ENCODE assay signal across 32 cellular contexts in the genomic region with DNA sequence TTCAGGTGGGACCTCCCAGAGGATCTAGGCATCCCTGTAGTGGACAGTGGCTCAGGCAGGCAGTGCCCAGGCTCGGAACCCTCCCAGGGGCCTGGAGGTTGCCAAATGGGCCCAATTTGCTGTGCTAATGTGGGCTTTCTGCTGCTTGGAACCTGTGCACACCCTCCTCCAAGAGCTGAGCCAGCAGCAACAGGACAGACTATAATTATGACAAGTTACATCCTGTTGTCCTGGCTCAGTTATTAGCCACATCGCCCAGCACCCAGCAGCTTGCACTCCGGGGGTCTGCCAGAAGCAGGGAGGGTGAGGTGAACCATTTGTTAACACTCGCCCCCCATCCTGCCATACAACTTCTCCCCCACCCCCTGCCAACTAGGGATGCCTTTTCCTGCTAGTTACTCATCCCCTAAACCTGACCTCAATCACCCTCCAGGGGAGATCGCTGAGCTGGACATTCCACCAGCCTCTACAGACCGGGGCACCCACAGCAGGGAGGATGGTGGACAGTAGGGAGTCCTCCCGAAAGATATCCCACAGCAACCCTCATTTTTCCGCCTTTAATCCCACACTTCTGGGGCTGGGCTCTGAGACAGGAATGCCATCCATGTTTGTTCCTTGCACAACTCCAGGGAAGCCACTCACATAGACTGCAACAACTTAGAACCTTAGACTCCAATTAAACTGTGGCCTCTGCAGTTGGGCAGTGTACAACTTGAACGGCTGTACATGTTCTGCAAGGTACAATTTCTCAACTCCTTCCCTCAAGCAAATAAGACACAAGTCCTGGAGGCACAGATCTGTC. TPM values are rescaled to one million over a fixed set of nuclear protein-coding genes. Genes with fewer than 3 reads are reported as not detected.
DNase-seq lines count a peak whose midpoint lies in the region; ATAC-seq, FAIRE-seq and TF ChIP-seq lines count a peak whose summit lies in the region.
"Had no signal": no experiment of that assay in that cellular context is flagged by ENCODE, and none has a peak within 500 bp of the region (broad histone marks: within the 10 kb centered on the region; RNA-seq: fewer than 3 reads in every experiment).

No MANE protein-coding gene starts in this region.

- no peaks in the 10 kb centered on the region for H3K9me3 Mint-ChIP-seq in activated CD8-positive, alpha-beta memory T cell treated with anti-CD3 and anti-CD28 coated beads, Interleukin-2, amount 10 ng/mL, durations not matched to agents 7 days and 5 days (ENCODE audit: low read depth)
- H3K9me3 Mint-ChIP-seq: activated naive CD8-positive, alpha-beta T cell treated with anti-CD3 and anti-CD28 coated beads for 36 hours had no signal

- peak overlapping the region; percentile 17; the same call in 1 of the 3 replicates for H3K4me2 ChIP-seq in A549
- H3K4me2 ChIP-seq: KMS-11, PC-9 had no signal

- ATAC-seq in A549 = peak; percentile 51 to 66; a peak in 5 of 6 replicates
- no peak for ATAC-seq in activated CD8-positive, alpha-beta memory T cell treated with anti-CD3 and anti-CD28 coated beads, Interleukin-2, amount 10 ng/mL, durations not matched to agents 7 days and 5 days
- ATAC-seq: stimulated activated naive CD8-positive, alpha-beta T cell treated with anti-CD3 and anti-CD28 coated beads, Interleukin-15, amount 100 ng/mL, for 72 hours had no signal

- H3K36me3 ChIP-seq in SK-N-MC (ENCODE audit: insufficient read depth, low read length) (no peaks in the 10 kb centered on the region), esophagus muscularis mucosa (no peaks in the 10 kb centered on the region)
- H3K36me3 ChIP-seq: esophagus squamous epithelium, tibial artery had no signal

- H3K27ac ChIP-seq in A549 (peak overlapping the region in 1 of 2 experiments; percentile 25; a peak in 2 of 6 replicates), SK-N-MC (peak overlapping the region; percentile 67; the same call in 1 of the 2 replicates), esophagus muscularis mucosa (replicated peaks in 1 of 4) (no peak overlapping the region)
- H3K27ac ChIP-seq: C4-2B, esophagus squamous epithelium, KMS-11, PC-9, tibial artery, VCaP had no signal

- TF ChIP-seq EP300 in A549 (IDR thresholded peaks at IDR 0.05) (no peak), esophagus muscularis mucosa (IDR thresholded peaks at IDR 0.05) (no peak)

- no peaks in the 10 kb centered on the region for H3K27me3 Mint-ChIP-seq in activated CD8-positive, alpha-beta memory T cell treated with anti-CD3 and anti-CD28 coated beads, Interleukin-2, amount 10 ng/mL, durations not matched to agents 7 days and 5 days
- H3K27me3 Mint-ChIP-seq: activated naive CD8-positive, alpha-beta T cell treated with anti-CD3 and anti-CD28 coated beads for 36 hours; stimulated activated naive CD8-positive, alpha-beta T cell treated with anti-CD3 and anti-CD28 coated beads, Interleukin-15, amount 100 ng/mL, for 72 hours had no signal

- no peaks in the 10 kb centered on the region for H3K27me3 ChIP-seq in esophagus muscularis mucosa
- H3K27me3 ChIP-seq: esophagus squamous epithelium, tibial artery had no signal

- WGBS in A549 (ENCODE audit: missing lambda C conversion rate) = 54% methylated on average over 8 of the region's 9 CpGs
- WGBS in esophagus muscularis mucosa = 71% methylated on average over 9 of the region's 9 CpGs

- CTCF ChIA-PET in A549 (lab: Yijun Ruan, JAX) = interaction anchor here (1.0 to 1.7 kb wide), 2 partner anchors 19 to 52 kb away, joined by 3 to 5 read pairs; no protein-coding TSS in a partner anchor
- CTCF ChIA-PET in activated CD8-positive, alpha-beta memory T cell treated with anti-CD3 and anti-CD28 coated beads, Interleukin-2, amount 10 ng/mL, durations not matched to agents 7 days and 5 days (lab: Charles Lee) = no interaction called here

- no peak overlapping the region for H3K27ac Mint-ChIP-seq in activated CD8-positive, alpha-beta memory T cell treated with anti-CD3 and anti-CD28 coated beads, Interleukin-2, amount 10 ng/mL, durations not matched to agents 7 days and 5 days
- H3K27ac Mint-ChIP-seq: activated naive CD8-positive, alpha-beta T cell treated with anti-CD3 and anti-CD28 coated beads for 36 hours; stimulated activated naive CD8-positive, alpha-beta T cell treated with anti-CD3 and anti-CD28 coated beads, Interleukin-15, amount 100 ng/mL, for 72 hours had no signal

- H3K4me1 ChIP-seq in A549 (0 out of 3 replicates have a peak, but pooled peaks cover 15% of the 10 kb centered on the region), esophagus muscularis mucosa (no peaks in the 10 kb centered on the region)

- no peak overlapping the region for H3K4me3 ChIP-seq in A549
- no peak overlapping the region for H3K4me3 ChIP-seq in SK-N-MC
- no peak overlapping the region for H3K4me3 ChIP-seq in esophagus muscularis mucosa
- H3K4me3 ChIP-seq: esophagus squamous epithelium, PC-9, tibial artery had no signal

- TF ChIP-seq CTCF in A549 (IDR thresholded peaks at IDR 0.05) (no peak), esophagus muscularis mucosa (IDR thresholded peaks at IDR 0.05) (no peak)

- no peaks in the 10 kb centered on the region for H3K36me3 Mint-ChIP-seq in activated CD8-positive, alpha-beta memory T cell treated with anti-CD3 and anti-CD28 coated beads, Interleukin-2, amount 10 ng/mL, durations not matched to agents 7 days and 5 days
- H3K36me3 Mint-ChIP-seq: activated naive CD8-positive, alpha-beta T cell treated with anti-CD3 and anti-CD28 coated beads for 36 hours had no signal

- FAIRE-seq in A549 (lab: Jason Lieb, UNC) = no peak
- no peak for FAIRE-seq in H54 (lab: Jason Lieb, UNC)

- TF ChIP-seq POLR2A in A549 (IDR thresholded peaks at IDR 0.05; ENCODE audit: low read length) (no peak), H54 (IDR thresholded peaks at IDR 0.05; ENCODE audit: low read depth, low read length) (no peak), esophagus muscularis mucosa (IDR thresholded peaks at IDR 0.05; ENCODE audit: low read depth) (no peak)

- no peak overlapping the region for H3K4me3 Mint-ChIP-seq in activated CD8-positive, alpha-beta memory T cell treated with anti-CD3 and anti-CD28 coated beads, Interleukin-2, amount 10 ng/mL, durations not matched to agents 7 days and 5 days
- H3K4me3 Mint-ChIP-seq: activated naive CD8-positive, alpha-beta T cell treated with anti-CD3 and anti-CD28 coated beads for 36 hours; stimulated activated naive CD8-positive, alpha-beta T cell treated with anti-CD3 and anti-CD28 coated beads, Interleukin-15, amount 100 ng/mL, for 72 hours had no signal

- intact Hi-C loops in esophagus muscularis mucosa (cut with DNase I) = no loop called here

- H3K4me1 Mint-ChIP-seq in activated CD8-positive, alpha-beta memory T cell treated with anti-CD3 and anti-CD28 coated beads, Interleukin-2, amount 10 ng/mL, durations not matched to agents 7 days and 5 days = no peaks in the 10 kb centered on the region
- H3K4me1 Mint-ChIP-seq: activated naive CD8-positive, alpha-beta T cell treated with anti-CD3 and anti-CD28 coated beads for 36 hours; stimulated activated naive CD8-positive, alpha-beta T cell treated with anti-CD3 and anti-CD28 coated beads, Interleukin-15, amount 100 ng/mL, for 72 hours had no signal

- POLR2A ChIA-PET in A549 (lab: Yijun Ruan, JAX) = no interaction called here

- H3K9me3 ChIP-seq in A549 = no peaks in the 10 kb centered on the region
- no peaks in the 10 kb centered on the region for H3K9me3 ChIP-seq in SK-N-MC (ENCODE audit: low read depth, low read length)
- peaks cover 0 to 7% (median 0%) of the 10 kb centered on the region in 4 donors for H3K9me3 ChIP-seq in esophagus muscularis mucosa

- H3K9ac ChIP-seq in SK-N-MC (ENCODE audit: insufficient read length) = no peak overlapping the region
- H3K9ac ChIP-seq: KMS-11 had no signal

- TF ChIP-seq RAD21 in A549 (conservative IDR thresholded peaks at IDR 0.05 in 1 of 2, IDR thresholded peaks at IDR 0.05 in 1 of 2) = no peak

- no peak for DNase-seq in A549 (ENCODE audit: low read depth in 1 of 2, low spot score in 1 of 2)
- peak; percentile 80 for DNase-seq in H54 (ENCODE audit: insufficient read length, low spot score)
- DNase-seq in SK-N-MC (ENCODE audit: low read depth, low spot score) = no peak
- peak; percentile 13 for DNase-seq in myocyte (ENCODE audit: low read depth)
- DNase-seq in esophagus muscularis mucosa (ENCODE audit: extremely low spot score) = no peak
- no peak for DNase-seq in foreskin melanocyte
- DNase-seq in central memory CD4-positive, alpha-beta T cell = no peak
- no peak for DNase-seq in activated CD8-positive, alpha-beta memory T cell treated with anti-CD3 and anti-CD28 coated beads, Interleukin-2, amount 10 ng/mL, durations not matched to agents 7 days and 5 days
- DNase-seq: activated CD4-positive, alpha-beta T cell treated with anti-CD3 and anti-CD28 coated beads, Interleukin-2, amount 50 U/mL, for 1 hour; activated CD8-positive, alpha-beta memory T cell treated with anti-CD3 and anti-CD28 coated beads, Interleukin-2, amount 50 U/mL, for 4 hours; activated naive CD8-positive, alpha-beta T cell treated with anti-CD3 and anti-CD28 coated beads for 36 hours; cerebellar nuclear complex; DMS 273 treated with DMSO at 0.1 percent for 48 hours; effector CD8-positive, alpha-beta T cell; esophagus squamous epithelium; GF-D8; NCI-H1092; NCI-H2029 treated with DMSO at 0.1 percent for 48 hours; NCI-H226; NCI-H82; occipital lobe; PC-9; retina; stimulated activated CD4-positive, alpha-beta T cell treated with anti-CD3 and anti-CD28 coated beads, Interleukin-4, amount 100 ng/mL, for 24 hours; stimulated activated naive CD8-positive, alpha-beta T cell treated with anti-CD3 and anti-CD28 coated beads, Interleukin-15, amount 100 ng/mL, for 72 hours; T-helper 2 cell; tibial artery had no signal

TF ChIP-seq in A549, 52 proteins besides CTCF, POLR2A, EP300 and RAD21:
- TF ChIP-seq BHLHE40 (IDR thresholded peaks at IDR 0.05; ENCODE audit: low read depth, low read length) (no peak), SMC3 (IDR thresholded peaks at IDR 0.05) (no peak), HOXA7 (CRISPR knock-in tag; IDR thresholded peaks at IDR 0.05) (no peak), MAZ (IDR thresholded peaks at IDR 0.05; ENCODE audit: borderline replicate concordance, low read depth, low read length) (no peak), ZC3H11A (IDR thresholded peaks at IDR 0.05) (no peak), HDAC2 (IDR thresholded peaks at IDR 0.05) (no peak)

RNA-seq across cellular contexts. Expression of a gene that starts 7.9 kb away (rescaled TPM):
- polyA plus RNA-seq in A549 (2011; rRNA removed) (not detected in 2 replicates), A549 (2017; fragmentation: RNase III; extraction: RNeasy Plus Mini Kit Qiagen cat#74134 plus additional on column Dnase treatment) (not detected in 3 replicates)
- 0.11 TPM in 1 of 2 replicates, not detected in the other for polyA plus RNA-seq in A549 (2012; cell fraction: cytosol; rRNA removed)
- not detected in 2 replicates for polyA plus RNA-seq in A549 (2012; cell fraction: nucleus; rRNA removed)
- polyA minus RNA-seq in A549 (2011; rRNA and poly(A)+ RNA removed) = not detected in 2 replicates
- total RNA-seq in myocyte (0.31 TPM in 1 of 2 replicates, not detected in the other), esophagus muscularis mucosa (not detected)
- 2.9 TPM for polyA plus RNA-seq in myocyte (2012)
- not detected for total RNA-seq in activated CD8-positive, alpha-beta memory T cell treated with anti-CD3 and anti-CD28 coated beads, Interleukin-2, amount 10 ng/mL, durations not matched to agents 7 days and 5 days
- total RNA-seq: activated naive CD8-positive, alpha-beta T cell treated with anti-CD3 and anti-CD28 coated beads for 36 hours; esophagus squamous epithelium; kidney epithelial cell; occipital lobe; PC-9; SK-MEL-5 had no signal

Comparison
In these comparisons a context has a peak if more than half of its experiments do, and no peak if none do; other contexts are left out.
1. DNase-seq: peak in H54 (single experiment) and myocyte (single experiment); none in A549 (0 of 2), SK-N-MC (single experiment), esophagus muscularis mucosa (single experiment), foreskin melanocyte (single experiment), central memory CD4-positive, alpha-beta T cell (single experiment) and activated CD8-positive, alpha-beta memory T cell treated with anti-CD3 and anti-CD28 coated beads, Interleukin-2, amount 10 ng/mL, durations not matched to agents 7 days and 5 days (single experiment).